In genomic region chr14:90643982-90644510, GRCh38 we compare ENCODE assay signal across 2 cellular contexts.
TF ChIP-seq lines count a peak whose summit lies in the region.

No MANE protein-coding gene starts in this region.

TF ChIP-seq in IMR-90, 13 proteins besides CTCF, POLR2A, EP300 and RAD21:
- no peak for TF ChIP-seq RCOR1 (IDR thresholded peaks at IDR 0.05; ENCODE audit: insufficient replicate concordance, low read length)
- no peak for TF ChIP-seq CHD1 (IDR thresholded peaks at IDR 0.05; ENCODE audit: low read depth, low read length)
- TF ChIP-seq BHLHE40 (IDR thresholded peaks at IDR 0.05; ENCODE audit: low read depth, low read length): no peak

TF ChIP-seq in H1, 55 proteins besides CTCF, POLR2A, EP300 and RAD21:
- no peak for TF ChIP-seq SAP30 (IDR thresholded peaks at IDR 0.05; ENCODE audit: insufficient read depth, insufficient replicate concordance, low read length)
- TF ChIP-seq RXRA (IDR thresholded peaks at IDR 0.05; ENCODE audit: insufficient read depth, low read depth, low read length): no peak
- no peak for TF ChIP-seq GABPA (IDR thresholded peaks at IDR 0.05; ENCODE audit: borderline replicate concordance, insufficient read depth, low read length)
- no peak for TF ChIP-seq MAX (IDR thresholded peaks at IDR 0.05)
- TF ChIP-seq PHF8 (conservative IDR thresholded peaks at IDR 0.05; ENCODE audit: low read depth, low read length): no peak
- no peak for TF ChIP-seq SIN3A (conservative IDR thresholded peaks at IDR 0.05 in 1 of 2, IDR thresholded peaks at IDR 0.05 in 1 of 2; ENCODE audit: low read depth in 1 of 2, low read length in 2 of 2)
- no peak for TF ChIP-seq MAFK (IDR thresholded peaks at IDR 0.05; ENCODE audit: low read depth, low read length)
- no peak for TF ChIP-seq NRF1 (IDR thresholded peaks at IDR 0.05; ENCODE audit: low read depth, low read length)
- no peak for TF ChIP-seq KDM4A (IDR thresholded peaks at IDR 0.05; ENCODE audit: low read depth, low read length, severe bottlenecking)
